20 cellular contexts compared by ENCODE assay signal in genomic region chr2:8578335-8579244, GRCh38.
DNase-seq lines count a peak whose midpoint lies in the region; ATAC-seq, FAIRE-seq and TF ChIP-seq lines count a peak whose summit lies in the region.
"Had no signal": no experiment of that assay in that cellular context is flagged by ENCODE, and none has a peak within 500 bp of the region (broad histone marks: within the 10 kb centered on the region; RNA-seq: fewer than 3 reads in every experiment).

No MANE protein-coding gene starts in this region.

- peak overlapping the region in 4 of 11 experiments; percentile 34 to 60 (median 54); a peak in 6 of 22 replicates for H3K9ac ChIP-seq in BLaER1 treated with 17β-estradiol and CSF1 and Interleukin-3, amounts not matched to agents 10 nM and 100 nM
- no peak overlapping the region for H3K9ac ChIP-seq in H9 (ENCODE audit: extremely low read depth, insufficient read length, low read length)
- no peak overlapping the region for H3K9ac ChIP-seq in K562 (ENCODE audit: insufficient read depth in 1 of 2, low read depth in 2 of 2, low read length in 2 of 2)
- no peak overlapping the region for H3K9ac ChIP-seq in SK-N-SH
- no peak overlapping the region for H3K9ac ChIP-seq in mesendoderm (ENCODE audit: low read length)

- no peak overlapping the region for H3K23ac ChIP-seq in H9 (ENCODE audit: insufficient read length, low read depth, low read length)
- H3K23ac ChIP-seq in mesendoderm (ENCODE audit: low read length): no peak overlapping the region

- peak; percentile 22 for DNase-seq in H9
- no peak for DNase-seq in K562 (ENCODE audit: extremely low read depth in 1 of 4, low spot score in 3 of 4)
- peak; percentile 74 for DNase-seq in osteoblast (ENCODE audit: insufficient read length, low spot score, missing footprints)
- DNase-seq in SK-N-SH: no peak
- DNase-seq in left lung: no peak
- no peak for DNase-seq in mesendoderm
- DNase-seq: activated CD4-positive, CD25-positive, alpha-beta regulatory T cell; left ventricle myocardium superior; NCI-H187; NCI-H510A; stimulated activated naive CD8-positive, alpha-beta T cell treated with anti-CD3 and anti-CD28 coated beads, Interleukin-15, amount 100 ng/mL, for 72 hours; T-helper 2 cell had no signal

- TF ChIP-seq CTCF in H9 (conservative IDR thresholded peaks at IDR 0.05): no peak
- TF ChIP-seq CTCF in K562 (IDR thresholded peaks at IDR 0.05 in 2 of 3, conservative IDR thresholded peaks at IDR 0.05 in 1 of 3; ENCODE audit: insufficient read depth in 2 of 3, low read depth in 1 of 3, low read length in 3 of 3): no peak
- no peak for TF ChIP-seq CTCF in osteoblast (IDR thresholded peaks at IDR 0.05; ENCODE audit: extremely low read depth, low read depth, low read length)
- TF ChIP-seq CTCF in SK-N-SH (IDR thresholded peaks at IDR 0.05): no peak
- no peak for TF ChIP-seq CTCF in left lung (IDR thresholded peaks at IDR 0.05)

- CTCF ChIA-PET in K562 (lab: Yijun Ruan, JAX; ENCODE audit: low intra/inter-chr PET ratio): no interaction called here
- CTCF ChIA-PET in SK-N-SH (lab: Yijun Ruan, JAX): interaction anchor here (1.3 to 1.6 kb wide), 2 partner anchors 36 to 106 kb away, joined by 3 to 4 read pairs; no protein-coding TSS in a partner anchor

- H4K5ac ChIP-seq in H9 (ENCODE audit: insufficient read length, low read depth, low read length) (no peak overlapping the region), mesendoderm (ENCODE audit: low read length) (no peak overlapping the region)

- H3K79me2 ChIP-seq in H9 (ENCODE audit: insufficient read depth, low read length) (no peaks in the 10 kb centered on the region), K562 (ENCODE audit: control insufficient read depth, insufficient read depth, low read length) (no peaks in the 10 kb centered on the region), osteoblast (ENCODE audit: insufficient read depth, low read length) (no peaks in the 10 kb centered on the region), SK-N-SH (ENCODE audit: insufficient read depth) (no peaks in the 10 kb centered on the region), mesendoderm (ENCODE audit: control insufficient read depth, insufficient read depth, low read length) (no peaks in the 10 kb centered on the region)

- H3K9me2 ChIP-seq in SK-N-SH: no peaks in the 10 kb centered on the region

- H2AFZ ChIP-seq in H9 (ENCODE audit: low read length) (no peak overlapping the region), K562 (ENCODE audit: low read depth, low read length) (no peak overlapping the region), osteoblast (ENCODE audit: low read length) (no peak overlapping the region), SK-N-SH (ENCODE audit: low read depth) (no peak overlapping the region)

- BruUV-seq in K562 (replicated peaks; lab: Mats Ljungman, UMichigan): no TSS peak

- H4K20me1 ChIP-seq in BLaER1 treated with 17β-estradiol and CSF1 and Interleukin-3, amounts not matched to agents 10 nM and 100 nM: peaks cover 0 to 7% (median 0%) of the 10 kb centered on the region in 11 experiments; a peak in 1 of 22 replicates
- no peaks in the 10 kb centered on the region for H4K20me1 ChIP-seq in H9 (ENCODE audit: control insufficient read depth, insufficient read depth, insufficient read length)
- H4K20me1 ChIP-seq in K562 (replicated peaks; ENCODE audit: control insufficient read depth, insufficient read depth, low read length): no peaks in the 10 kb centered on the region
- H4K20me1 ChIP-seq in osteoblast (ENCODE audit: insufficient read depth, low read length): no peaks in the 10 kb centered on the region
- H4K20me1 ChIP-seq in SK-N-SH (ENCODE audit: insufficient read depth): no peaks in the 10 kb centered on the region

- POLR2A ChIA-PET in K562 (lab: Yijun Ruan, JAX) (no interaction called here), SK-N-SH (lab: Yijun Ruan, JAX) (no interaction called here)

- H3K18ac ChIP-seq in H9 (ENCODE audit: insufficient read length, low read depth, low read length) (no peak overlapping the region), mesendoderm (ENCODE audit: low read length) (no peak overlapping the region)

- H3K9me1 ChIP-seq in K562 (ENCODE audit: control insufficient read depth, insufficient read depth, low read length): no peaks in the 10 kb centered on the region

- H2BK15ac ChIP-seq in H9 (ENCODE audit: low read depth, low read length): no peak overlapping the region
- H2BK15ac ChIP-seq in mesendoderm (replicated peaks; ENCODE audit: low read depth): no peak overlapping the region

- H3K56ac ChIP-seq in H9 (ENCODE audit: insufficient read length, low read depth, low read length) (no peak overlapping the region), mesendoderm (ENCODE audit: low read length) (no peak overlapping the region)

- no peak for ATAC-seq in K562
- no peak for ATAC-seq in left lung
- ATAC-seq: gastroesophageal sphincter; left ventricle myocardium superior; stimulated activated naive CD8-positive, alpha-beta T cell treated with anti-CD3 and anti-CD28 coated beads, Interleukin-15, amount 100 ng/mL, for 72 hours had no signal

- TF ChIP-seq POLR2A in K562 (conservative IDR thresholded peaks at IDR 0.05): no peak

- peak overlapping the region; percentile 86 to 98 (median 96) for H3K4me2 ChIP-seq in BLaER1 treated with 17β-estradiol and CSF1 and Interleukin-3, amounts not matched to agents 10 nM and 100 nM
- H3K4me2 ChIP-seq in H9 (ENCODE audit: insufficient read depth, insufficient read length, low read length) (no peak overlapping the region), K562 (ENCODE audit: insufficient read depth, low read length) (no peak overlapping the region), osteoblast (ENCODE audit: insufficient read depth, low read length) (no peak overlapping the region), SK-N-SH (no peak overlapping the region), mesendoderm (ENCODE audit: low read length) (no peak overlapping the region)

- H4K91ac ChIP-seq in H9 (ENCODE audit: insufficient read length, low read depth, low read length): no peak overlapping the region

- FAIRE-seq in K562 (lab: Jason Lieb, UNC): no peak
- FAIRE-seq: bronchial epithelial cell, GM12892, urothelium cell line had no signal

- H3K4me1 ChIP-seq in BLaER1 treated with 17β-estradiol and CSF1 and Interleukin-3, amounts not matched to agents 10 nM and 100 nM: peaks cover 96 to 100% (median 99%) of the 10 kb centered on the region in 10 experiments
- H3K4me1 ChIP-seq in H9 (ENCODE audit: insufficient read depth, low read length) (no peaks in the 10 kb centered on the region; the same call in 1 of the 2 replicates), K562 (replicated peaks in 1 of 2; ENCODE audit: control insufficient read depth in 2 of 2, insufficient read depth in 2 of 2, low read length in 2 of 2) (peaks cover 16 to 25% of the 10 kb centered on the region in 2 experiments), osteoblast (ENCODE audit: insufficient read depth, low read length) (peaks cover 6% of the 10 kb centered on the region), SK-N-SH (ENCODE audit: control insufficient read depth in 1 of 2, insufficient read depth in 2 of 2, low read depth in 1 of 2, low read length in 1 of 2) (peaks cover 0 to 52% of the 10 kb centered on the region in 2 experiments; a peak in 2 of 4 replicates), left lung (peaks cover 12 to 49% of the 10 kb centered on the region in 2 donors), mesendoderm (ENCODE audit: control insufficient read depth, low read depth, low read length) (peaks cover 6% of the 10 kb centered on the region)

- H4K8ac ChIP-seq in H9 (replicated peaks; ENCODE audit: insufficient read length, low read depth, low read length) (no peak overlapping the region), mesendoderm (ENCODE audit: low read depth, low read length) (no peak overlapping the region)

- H2AK5ac ChIP-seq in H9 (ENCODE audit: insufficient read length, low read length) (no peak overlapping the region), mesendoderm (ENCODE audit: low read length) (no peak overlapping the region)

- H3K4me3 ChIP-seq in BLaER1 treated with 17β-estradiol and CSF1 and Interleukin-3, amounts not matched to agents 10 nM and 100 nM: no peak overlapping the region; a peak in 1 of 20 replicates
- H3K4me3 ChIP-seq in K562 (no peak overlapping the region), osteoblast (ENCODE audit: insufficient read depth, low read length) (no peak overlapping the region), SK-N-SH (ENCODE audit: low read depth in 2 of 2, low read length in 1 of 2) (no peak overlapping the region), left lung (no peak overlapping the region), mesendoderm (ENCODE audit: low read length) (no peak overlapping the region)
- H3K4me3 ChIP-seq: adrenal gland, dorsolateral prefrontal cortex, gastroesophageal sphincter, ovary had no signal

- no peaks in the 10 kb centered on the region for H3K36me3 ChIP-seq in BLaER1 treated with 17β-estradiol and CSF1 and Interleukin-3, amounts not matched to agents 10 nM and 100 nM
- H3K36me3 ChIP-seq in K562 (ENCODE audit: control insufficient read depth, insufficient read depth, low read length) (no peaks in the 10 kb centered on the region), osteoblast (ENCODE audit: insufficient read depth, low read length) (no peaks in the 10 kb centered on the region), SK-N-SH (replicated peaks in 1 of 2; ENCODE audit: control insufficient read depth in 1 of 2, insufficient read depth in 2 of 2, low read length in 1 of 2) (no peaks in the 10 kb centered on the region), left lung (no peaks in the 10 kb centered on the region), mesendoderm (ENCODE audit: control insufficient read depth, insufficient read depth, low read length) (no peaks in the 10 kb centered on the region)
- H3K36me3 ChIP-seq: adrenal gland, gastroesophageal sphincter, ovary had no signal

- no peak overlapping the region for H2BK5ac ChIP-seq in H9 (ENCODE audit: insufficient read length, low read length)
- H2BK5ac ChIP-seq in mesendoderm (ENCODE audit: low read length): no peak overlapping the region

- H3K36me3 Mint-ChIP-seq in H9 (ENCODE audit: insufficient read depth in 1 of 3, low read depth in 3 of 3): no peaks in the 10 kb centered on the region

- H3K79me1 ChIP-seq in H9 (ENCODE audit: insufficient read depth, low read depth, low read length, poor library complexity, severe bottlenecking): no peaks in the 10 kb centered on the region
- no peaks in the 10 kb centered on the region for H3K79me1 ChIP-seq in mesendoderm (ENCODE audit: low read length)

- peaks cover 54 to 69% of the 10 kb centered on the region in 2 experiments for H3K4me1 Mint-ChIP-seq in H9

- TF ChIP-seq RAD21 in K562 (CRISPR knock-in tag; conservative IDR thresholded peaks at IDR 0.05 in 1 of 2, IDR thresholded peaks at IDR 0.05 in 1 of 2): no peak
- no peak for TF ChIP-seq RAD21 in SK-N-SH (IDR thresholded peaks at IDR 0.05; ENCODE audit: low read length)

- H3K4ac ChIP-seq in H9 (ENCODE audit: low read depth, low read length): no peak overlapping the region
- no peak overlapping the region for H3K4ac ChIP-seq in mesendoderm (ENCODE audit: low read depth, low read length)

- no peak overlapping the region for H3T11ph ChIP-seq in H9 (ENCODE audit: low read length)

- H3K9me3 ChIP-seq in BLaER1 treated with 17β-estradiol and CSF1 and Interleukin-3, amounts not matched to agents 10 nM and 100 nM (replicated peaks in 1 of 11): no peaks in the 10 kb centered on the region
- H3K9me3 ChIP-seq in H9 (ENCODE audit: control insufficient read depth, low read depth, low read length): no peaks in the 10 kb centered on the region
- H3K9me3 ChIP-seq in K562 (replicated peaks; ENCODE audit: control insufficient read depth, insufficient read depth, low read depth, low read length): no peaks in the 10 kb centered on the region
- no peaks in the 10 kb centered on the region for H3K9me3 ChIP-seq in osteoblast (ENCODE audit: low read depth, low read length)
- H3K9me3 ChIP-seq in SK-N-SH: no peaks in the 10 kb centered on the region
- H3K9me3 ChIP-seq in left lung: no peaks in the 10 kb centered on the region
- H3K9me3 ChIP-seq: adrenal gland, gastroesophageal sphincter, ovary had no signal

- TF ChIP-seq EP300 in K562 (IDR thresholded peaks at IDR 0.05; ENCODE audit: low read length): no peak
- TF ChIP-seq EP300 in SK-N-SH (IDR thresholded peaks at IDR 0.05; ENCODE audit: borderline replicate concordance in 1 of 2, low read depth in 1 of 2, low read length in 1 of 2): no peak

- H3K27me3 Mint-ChIP-seq in H9 (ENCODE audit: low read depth): peaks cover 11% of the 10 kb centered on the region

- no peak overlapping the region for H2BK20ac ChIP-seq in H9 (ENCODE audit: low read depth, low read length, poor library complexity, severe bottlenecking)

- peaks cover 0 to 25% (median 0%) of the 10 kb centered on the region in 11 experiments; a peak in 7 of 22 replicates for H3K27me3 ChIP-seq in BLaER1 treated with 17β-estradiol and CSF1 and Interleukin-3, amounts not matched to agents 10 nM and 100 nM
- H3K27me3 ChIP-seq in H9 (ENCODE audit: insufficient read depth, low read length) (0 out of 2 replicates have a peak, but pooled peaks cover 3% of the 10 kb centered on the region), K562 (ENCODE audit: control insufficient read depth in 2 of 2, insufficient read depth in 2 of 2, low read length in 2 of 2) (peaks cover 5 to 43% of the 10 kb centered on the region in 2 experiments; a peak in 3 of 5 replicates), osteoblast (ENCODE audit: insufficient read depth, low read length) (peaks cover 9% of the 10 kb centered on the region), SK-N-SH (ENCODE audit: insufficient read depth) (no peaks in the 10 kb centered on the region), left lung (no peaks in the 10 kb centered on the region), mesendoderm (ENCODE audit: insufficient read depth, low read length, poor library complexity) (no peaks in the 10 kb centered on the region)
- H3K27me3 ChIP-seq: adrenal gland, gastroesophageal sphincter, ovary had no signal

- H3F3A ChIP-seq in SK-N-SH (replicated peaks; ENCODE audit: insufficient read depth): no peaks in the 10 kb centered on the region

- H2BK120ac ChIP-seq in H9 (ENCODE audit: low read depth, low read length, poor library complexity, severe bottlenecking) (no peak overlapping the region), mesendoderm (ENCODE audit: low read depth, low read length) (no peak overlapping the region)

- H3K23me2 ChIP-seq in H9 (ENCODE audit: insufficient read length, low read depth, low read length, poor library complexity, severe bottlenecking): no peaks in the 10 kb centered on the region

- H2BK12ac ChIP-seq in H9 (ENCODE audit: insufficient read length, low read depth, low read length): no peak overlapping the region

- whole genome bisulfite sequencing in H9 (ENCODE audit: extremely low coverage, insufficient read length, low lambda C conversion rate): no CpG with 5 or more reads among the region's 19 CpGs
- 36% methylated on average over 19 of the region's 19 CpGs for WGBS in K562 (ENCODE audit: insufficient coverage, low coverage, missing lambda C conversion rate)
- WGBS in SK-N-SH (ENCODE audit: low lambda C conversion rate): 83% methylated on average over 17 of the region's 19 CpGs
- no CpG with 5 or more reads among the region's 19 CpGs for WGBS in mesendoderm (ENCODE audit: extremely low coverage, insufficient coverage, low lambda C conversion rate)

- no peak overlapping the region for H3K4me3 Mint-ChIP-seq in H9
- H3K4me3 Mint-ChIP-seq: stimulated activated naive CD8-positive, alpha-beta T cell treated with anti-CD3 and anti-CD28 coated beads, Interleukin-15, amount 100 ng/mL, for 72 hours had no signal

- no peaks in the 10 kb centered on the region; a peak in 2 of 5 replicates for H3K9me3 Mint-ChIP-seq in H9
- H3K9me3 Mint-ChIP-seq: stimulated activated naive CD8-positive, alpha-beta T cell treated with anti-CD3 and anti-CD28 coated beads, Interleukin-15, amount 100 ng/mL, for 72 hours had no signal

- no peak overlapping the region; the same call in 1 of the 2 replicates for H3K14ac ChIP-seq in H9 (ENCODE audit: insufficient read depth, low read length)

- in situ Hi-C loops in K562 (cut with MboI): no loop called here

- intact Hi-C loops in K562 (cut with micrococcal nuclease): no loop called here
- intact Hi-C loops in left lung (cut with DNase I): no loop called here

- peak overlapping the region in 6 of 11 experiments; percentile 4 to 82 (median 74); a peak in 11 of 22 replicates for H3K27ac ChIP-seq in BLaER1 treated with 17β-estradiol and CSF1 and Interleukin-3, amounts not matched to agents 10 nM and 100 nM
- H3K27ac ChIP-seq in H9 (ENCODE audit: insufficient read length, low read depth, low read length) (no peak overlapping the region), K562 (ENCODE audit: extremely low read depth, low read depth, low read length) (no peak overlapping the region), osteoblast (ENCODE audit: low read depth, low read length) (no peak overlapping the region), SK-N-SH (ENCODE audit: low read depth in 2 of 2, low read length in 1 of 2) (no peak overlapping the region), left lung (no peak overlapping the region), mesendoderm (ENCODE audit: low read depth, low read length) (no peak overlapping the region)
- H3K27ac ChIP-seq: dorsolateral prefrontal cortex, gastroesophageal sphincter, ovary had no signal

- H3K27ac Mint-ChIP-seq in H9: no peak overlapping the region
- H3K27ac Mint-ChIP-seq: stimulated activated naive CD8-positive, alpha-beta T cell treated with anti-CD3 and anti-CD28 coated beads, Interleukin-15, amount 100 ng/mL, for 72 hours had no signal

Comparison
In these comparisons a context has a peak if more than half of its experiments do, and no peak if none do; other contexts are left out.
1. H3K27ac ChIP-seq: peak in BLaER1 treated with 17β-estradiol and CSF1 and Interleukin-3, amounts not matched to agents 10 nM and 100 nM (6 of 11); none in H9 (single experiment), K562 (single experiment), osteoblast (single experiment), SK-N-SH (0 of 2), left lung (0 of 2) and mesendoderm (single experiment).
2. H3K4me2 ChIP-seq: peak in BLaER1 treated with 17β-estradiol and CSF1 and Interleukin-3, amounts not matched to agents 10 nM and 100 nM (11 of 11); none in H9 (single experiment), K562 (single experiment), osteoblast (single experiment), SK-N-SH (single experiment) and mesendoderm (single experiment).
3. DNase-seq: peak in H9 (single experiment) and osteoblast (single experiment); none in K562 (0 of 4), SK-N-SH (single experiment), left lung (0 of 2) and mesendoderm (single experiment).